Comparison of ENCODE assay signal across 9 cellular contexts in the genomic region with DNA sequence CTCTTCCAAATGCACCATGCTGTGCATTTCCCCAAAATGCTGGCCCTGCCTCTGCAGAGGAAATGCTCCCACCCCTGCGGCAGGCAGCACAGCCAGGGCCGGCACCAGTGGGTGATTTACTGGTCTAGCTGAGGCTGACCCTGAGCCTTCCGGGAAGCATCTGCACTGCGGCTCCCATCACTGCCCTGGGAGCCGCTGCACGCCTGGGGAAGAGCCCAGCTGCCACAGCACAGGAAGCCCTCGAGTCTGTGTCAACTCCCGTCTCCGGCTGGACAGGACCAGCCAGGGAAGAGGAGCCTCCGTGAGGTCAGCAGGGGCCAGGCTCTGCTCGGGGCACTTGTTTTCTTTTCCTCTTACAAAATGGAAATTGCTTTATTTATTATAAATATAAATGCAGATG. TPM values are rescaled to one million over a fixed set of nuclear protein-coding genes. Genes with fewer than 3 reads are reported as not detected.
DNase-seq lines count a peak whose midpoint lies in the region; ATAC-seq and TF ChIP-seq lines count a peak whose summit lies in the region.
"Had no signal": no experiment of that assay in that cellular context is flagged by ENCODE, and none has a peak within 500 bp of the region (broad histone marks: within the 10 kb centered on the region; RNA-seq: fewer than 3 reads in every experiment).

No MANE protein-coding gene starts in this region.

- TF ChIP-seq CTCF in colonic mucosa (IDR thresholded peaks at IDR 0.05): no peak
- TF ChIP-seq CTCF in nephron progenitor cell (IDR thresholded peaks at IDR 0.05): no peak

- peak overlapping the region; percentile 82 to 98 (median 94) for H3K27ac Mint-ChIP-seq in CD4-positive, alpha-beta memory T cell
- no peak overlapping the region for H3K27ac Mint-ChIP-seq in nephron progenitor cell

- intact Hi-C loops in CD4-positive, alpha-beta memory T cell (cut with micrococcal nuclease): no loop called here
- intact Hi-C loops in colonic mucosa (cut with DNase I): no loop called here

- ATAC-seq in GM21717 (IDR thresholded peaks at IDR 0.05; ENCODE audit: unreplicated experiment): no peak
- no peak for ATAC-seq in HG03342 (IDR thresholded peaks at IDR 0.05; ENCODE audit: unreplicated experiment)

- H3K9ac ChIP-seq in colonic mucosa (ENCODE audit: low read depth in 2 of 2, low read length in 2 of 2): no peak overlapping the region

- peaks cover 3 to 4% of the 10 kb centered on the region in 2 donors for H3K36me3 Mint-ChIP-seq in CD4-positive, alpha-beta memory T cell
- peaks cover 7% of the 10 kb centered on the region for H3K36me3 Mint-ChIP-seq in nephron progenitor cell (ENCODE audit: low read depth)

- H3K27me3 Mint-ChIP-seq in CD4-positive, alpha-beta memory T cell: no peaks in the 10 kb centered on the region
- peaks cover 3% of the 10 kb centered on the region for H3K27me3 Mint-ChIP-seq in nephron progenitor cell (ENCODE audit: low read depth, poor library complexity)

- peaks cover 0 to 4% (median 3%) of the 10 kb centered on the region in 8 donors for H3K9me3 Mint-ChIP-seq in CD4-positive, alpha-beta memory T cell
- H3K9me3 Mint-ChIP-seq in nephron progenitor cell: peaks cover 12% of the 10 kb centered on the region

- CTCF ChIA-PET in CD4-positive, alpha-beta memory T cell (lab: Charles Lee; ENCODE audit: partially characterized antibody): interaction anchor here (0.7 to 5.0 kb wide), 9 partner anchors 12 to 63 kb away, joined by 3 to 28 read pairs (median 4); a partner anchor contains a TSS

- no peak overlapping the region for H3K4me3 ChIP-seq in CD4-positive, alpha-beta memory T cell (ENCODE audit: low read length in 2 of 2)
- H3K4me3 ChIP-seq in colonic mucosa: no peak overlapping the region

- peak overlapping the region in 4 of 8 donors; percentile 36 to 49 (median 46) for H3K4me3 Mint-ChIP-seq in CD4-positive, alpha-beta memory T cell
- H3K4me3 Mint-ChIP-seq in nephron progenitor cell: no peak overlapping the region

- H3K27me3 ChIP-seq in CD4-positive, alpha-beta memory T cell (ENCODE audit: insufficient read depth, low read length): no peaks in the 10 kb centered on the region
- H3K27me3 ChIP-seq in colonic mucosa: no peaks in the 10 kb centered on the region

- H3K27ac ChIP-seq in CD4-positive, alpha-beta memory T cell (ENCODE audit: low read depth, low read length): peak overlapping the region; percentile 49
- H3K27ac ChIP-seq in colonic mucosa: peak overlapping the region; percentile 1

- no peaks in the 10 kb centered on the region for H3K36me3 ChIP-seq in CD4-positive, alpha-beta memory T cell (ENCODE audit: insufficient read depth, low read length)
- no peaks in the 10 kb centered on the region for H3K36me3 ChIP-seq in colonic mucosa

- DNase-seq in CD4-positive, alpha-beta memory T cell: no peak
- DNase-seq in LHCN-M2 (ENCODE audit: low read depth) (peak; percentile 20), colonic mucosa (no peak), nephron progenitor cell (peak; percentile 76), cortex of kidney (lab: John Stamatoyannopoulos, UW) (no peak)
- DNase-seq in central memory CD4-positive, alpha-beta T cell: no peak
- DNase-seq: activated CD4-positive, alpha-beta T cell treated with anti-CD3 and anti-CD28 coated beads, Interleukin-2, amount 50 U/mL, for 1 hour had no signal

- peaks cover 30 to 81% (median 57%) of the 10 kb centered on the region in 4 donors for H3K4me1 Mint-ChIP-seq in CD4-positive, alpha-beta memory T cell
- H3K4me1 Mint-ChIP-seq in nephron progenitor cell: peaks cover 42% of the 10 kb centered on the region

- H3K4me1 ChIP-seq in CD4-positive, alpha-beta memory T cell (ENCODE audit: insufficient read depth, low read length): peaks cover 72% of the 10 kb centered on the region
- no peaks in the 10 kb centered on the region for H3K4me1 ChIP-seq in colonic mucosa

- POLR2A ChIA-PET in CD4-positive, alpha-beta memory T cell (lab: Charles Lee; ENCODE audit: partially characterized antibody): interaction anchor here (1.3 to 10.6 kb wide), 6 partner anchors 9 to 67 kb away, joined by 3 to 313 read pairs (median 16); a partner anchor contains a TSS

- H3K9me3 ChIP-seq in CD4-positive, alpha-beta memory T cell (ENCODE audit: control insufficient read depth in 1 of 2, low read length in 2 of 2): no peaks in the 10 kb centered on the region
- no peaks in the 10 kb centered on the region for H3K9me3 ChIP-seq in colonic mucosa

RNA-seq across cellular contexts. Expression of a gene that starts 25.1 kb away (rescaled TPM):
- total RNA-seq in CD4-positive, alpha-beta memory T cell: 100 to 1,000 TPM; 516 to 550 TPM
- 100 to 1,000 TPM in 1 of 2 donors, 10 to 100 TPM in 1; 95.4 to 205 TPM for polyA plus RNA-seq in CD4-positive, alpha-beta memory T cell
- 4.8 and 12.2 TPM in 2 replicates for total RNA-seq in LHCN-M2 (2014; rRNA removed)
- polyA plus RNA-seq in LHCN-M2 (2012): 13.4 TPM
- total RNA-seq in colonic mucosa: 10 to 100 TPM; 72.2 to 95.9 TPM

Comparison
In these comparisons a context has a peak if more than half of its experiments do, and no peak if none do; other contexts are left out.
1. DNase-seq: peak in LHCN-M2 (single experiment) and nephron progenitor cell (single experiment); none in CD4-positive, alpha-beta memory T cell (0 of 5), colonic mucosa (single experiment), central memory CD4-positive, alpha-beta T cell (single experiment) and cortex of kidney (single experiment).